8 cellular contexts compared by ENCODE assay signal in genomic region chr6:158818580-158819212, GRCh38. TPM values are rescaled to one million over a fixed set of nuclear protein-coding genes. Genes with fewer than 3 reads are reported as not detected.
DNase-seq lines count a peak whose midpoint lies in the region; ATAC-seq and TF ChIP-seq lines count a peak whose summit lies in the region.

No MANE protein-coding gene starts in this region.

- TF ChIP-seq CTCF in 22Rv1 (IDR thresholded peaks at IDR 0.05) (no peak), GM13977 (IDR thresholded peaks at IDR 0.05; ENCODE audit: extremely low read depth, insufficient read depth, missing control alignments) (no peak), endothelial cell (IDR thresholded peaks at IDR 0.05; ENCODE audit: unreplicated experiment) (no peak)

- H3K36me3 Mint-ChIP-seq in activated CD8-positive, alpha-beta memory T cell treated with anti-CD3 and anti-CD28 coated beads, Interleukin-2, amount 10 ng/mL, durations not matched to agents 7 days and 5 days, result peaks cover 45% of the 10 kb centered on the region
- H3K36me3 Mint-ChIP-seq in endothelial cell (ENCODE audit: low read depth, unreplicated experiment), result peaks cover 28% of the 10 kb centered on the region

- H3K9me3 Mint-ChIP-seq in activated CD8-positive, alpha-beta memory T cell treated with anti-CD3 and anti-CD28 coated beads, Interleukin-2, amount 10 ng/mL, durations not matched to agents 7 days and 5 days (ENCODE audit: low read depth), result no peaks in the 10 kb centered on the region
- no peaks in the 10 kb centered on the region for H3K9me3 Mint-ChIP-seq in endothelial cell (ENCODE audit: unreplicated experiment)

- DNase-seq in GM13977 (ENCODE audit: low spot score), result peak; percentile 80
- peak; percentile 68 for DNase-seq in NCI-H748 (lab: John Stamatoyannopoulos, UW; ENCODE audit: unreplicated experiment)
- peak; percentile 87 for DNase-seq in activated CD8-positive, alpha-beta memory T cell treated with anti-CD3 and anti-CD28 coated beads, Interleukin-2, amount 10 ng/mL, durations not matched to agents 7 days and 5 days
- peak; percentile 67 for DNase-seq in endothelial cell (ENCODE audit: low spot score)
- peak; percentile 78 for DNase-seq in stimulated activated CD8-positive, alpha-beta memory T cell treated with anti-CD3 and anti-CD28 coated beads, Interleukin-4, amount 100 ng/mL, for 48 hours

- H3K9me3 ChIP-seq in mononuclear cell (ENCODE audit: low read depth, low read length), result no peaks in the 10 kb centered on the region

- ATAC-seq in HG02970 (IDR thresholded peaks at IDR 0.05; ENCODE audit: low FRiP score, unreplicated experiment), result peak; percentile 18
- ATAC-seq in activated CD8-positive, alpha-beta memory T cell treated with anti-CD3 and anti-CD28 coated beads, Interleukin-2, amount 10 ng/mL, durations not matched to agents 7 days and 5 days, result peak; percentile 53

- peak overlapping the region; percentile 81 for H3K4me3 ChIP-seq in mononuclear cell (ENCODE audit: low read length)

- peak overlapping the region; percentile 81 for H3K27ac Mint-ChIP-seq in activated CD8-positive, alpha-beta memory T cell treated with anti-CD3 and anti-CD28 coated beads, Interleukin-2, amount 10 ng/mL, durations not matched to agents 7 days and 5 days
- H3K27ac Mint-ChIP-seq in endothelial cell (ENCODE audit: unreplicated experiment), result no peak overlapping the region

- peak overlapping the region; percentile 84 for H3K27ac ChIP-seq in 22Rv1

- H3K4me3 Mint-ChIP-seq in activated CD8-positive, alpha-beta memory T cell treated with anti-CD3 and anti-CD28 coated beads, Interleukin-2, amount 10 ng/mL, durations not matched to agents 7 days and 5 days, result peak overlapping the region; percentile 99
- peak overlapping the region; percentile 71 for H3K4me3 Mint-ChIP-seq in endothelial cell (ENCODE audit: unreplicated experiment)

- H3K27me3 ChIP-seq in mononuclear cell (ENCODE audit: insufficient read depth, low read length), result no peaks in the 10 kb centered on the region

- in situ Hi-C loops in GM13977 (cut with MboI; ENCODE audit: low pct_unique_long_range_greater_than_20kb, low sequenced_read_pairs, unreplicated experiment), result no loop called here

- H3K4me1 Mint-ChIP-seq in activated CD8-positive, alpha-beta memory T cell treated with anti-CD3 and anti-CD28 coated beads, Interleukin-2, amount 10 ng/mL, durations not matched to agents 7 days and 5 days, result peaks cover 48% of the 10 kb centered on the region
- peaks cover 40% of the 10 kb centered on the region for H3K4me1 Mint-ChIP-seq in endothelial cell (ENCODE audit: unreplicated experiment)

- no peaks in the 10 kb centered on the region for H3K27me3 Mint-ChIP-seq in activated CD8-positive, alpha-beta memory T cell treated with anti-CD3 and anti-CD28 coated beads, Interleukin-2, amount 10 ng/mL, durations not matched to agents 7 days and 5 days
- peaks cover 5% of the 10 kb centered on the region for H3K27me3 Mint-ChIP-seq in endothelial cell (ENCODE audit: unreplicated experiment)

- H3K4me1 ChIP-seq in mononuclear cell (ENCODE audit: insufficient read depth, low read length), result peaks cover 42% of the 10 kb centered on the region

- CTCF ChIA-PET in activated CD8-positive, alpha-beta memory T cell treated with anti-CD3 and anti-CD28 coated beads, Interleukin-2, amount 10 ng/mL, durations not matched to agents 7 days and 5 days (lab: Charles Lee), result interaction anchor here (1.1 to 2.4 kb wide), 7 partner anchors 10 to 154 kb away, joined by 3 to 13 read pairs (median 5); no protein-coding TSS in a partner anchor

RNA-seq across cellular contexts. Expression of gene EZR, which starts 0.5 kb away (rescaled TPM):
- total RNA-seq in activated CD8-positive, alpha-beta memory T cell treated with anti-CD3 and anti-CD28 coated beads, Interleukin-2, amount 10 ng/mL, durations not matched to agents 7 days and 5 days, result 100 to 1,000 TPM; 187 to 214 TPM
- total RNA-seq in endothelial cell (ENCODE audit: unreplicated experiment) (125 TPM), mononuclear cell (165 TPM)

Comparison
In these comparisons a context has a peak if more than half of its experiments do, and no peak if none do; other contexts are left out.
1. Peak in every context shown above with its lines: DNase-seq, ATAC-seq, H3K4me3 ChIP-seq and H3K27ac ChIP-seq.